2 cellular contexts compared by ENCODE assay signal in the genomic region with DNA sequence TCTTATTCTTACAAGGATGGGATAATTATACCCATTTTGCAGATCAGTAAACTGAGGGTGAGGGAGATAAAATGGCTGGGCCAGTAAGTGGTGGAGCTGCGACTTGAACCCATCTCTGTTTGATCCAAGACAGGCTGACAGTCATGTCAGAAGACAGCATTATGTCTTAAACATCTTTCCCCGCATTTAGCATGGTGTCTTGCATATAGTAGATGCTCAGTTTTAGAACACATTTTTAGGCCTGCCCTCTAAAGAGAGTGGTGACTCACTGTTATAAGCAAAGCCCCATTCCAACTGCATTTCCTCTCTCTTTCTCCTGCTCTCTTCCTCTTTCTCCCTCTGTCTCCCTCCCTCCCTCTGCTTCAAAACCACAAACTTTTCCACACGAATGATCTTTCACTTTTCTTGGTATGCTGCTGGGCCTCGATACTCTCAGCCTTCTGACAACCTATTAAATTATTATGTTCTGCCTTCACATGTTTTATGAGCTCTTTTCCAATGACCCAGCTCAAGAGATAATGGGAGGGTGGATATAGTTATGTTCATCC.
TF ChIP-seq lines count a peak whose summit lies in the region.

No MANE protein-coding gene starts in this region.

TF ChIP-seq in SK-N-SH treated with all-trans-retinoic acid at 6 μM for 48 hours, 23 proteins besides CTCF, POLR2A, EP300 and RAD21 (continued from another document):
- TF ChIP-seq CSRNP3 (CRISPR knock-in tag; IDR thresholded peaks at IDR 0.05) (no peak), RARB (CRISPR knock-in tag; IDR thresholded peaks at IDR 0.05) (no peak), CSDC2 (CRISPR knock-in tag; IDR thresholded peaks at IDR 0.05) (no peak), TSHZ2 (CRISPR knock-in tag; IDR thresholded peaks at IDR 0.05) (no peak), ISL1 (CRISPR knock-in tag; IDR thresholded peaks at IDR 0.05) (no peak), PATZ1 (CRISPR knock-in tag; IDR thresholded peaks at IDR 0.05; ENCODE audit: borderline replicate concordance) (no peak), ZFP3 (CRISPR knock-in tag; IDR thresholded peaks at IDR 0.05) (no peak), CREB5 (CRISPR knock-in tag; IDR thresholded peaks at IDR 0.05; ENCODE audit: low read depth) (no peak), ZNF8 (CRISPR knock-in tag; IDR thresholded peaks at IDR 0.05) (no peak)

TF ChIP-seq in GM23338, 12 proteins besides CTCF, POLR2A, EP300 and RAD21 (continued from another document):
- TF ChIP-seq, protein P1, sequence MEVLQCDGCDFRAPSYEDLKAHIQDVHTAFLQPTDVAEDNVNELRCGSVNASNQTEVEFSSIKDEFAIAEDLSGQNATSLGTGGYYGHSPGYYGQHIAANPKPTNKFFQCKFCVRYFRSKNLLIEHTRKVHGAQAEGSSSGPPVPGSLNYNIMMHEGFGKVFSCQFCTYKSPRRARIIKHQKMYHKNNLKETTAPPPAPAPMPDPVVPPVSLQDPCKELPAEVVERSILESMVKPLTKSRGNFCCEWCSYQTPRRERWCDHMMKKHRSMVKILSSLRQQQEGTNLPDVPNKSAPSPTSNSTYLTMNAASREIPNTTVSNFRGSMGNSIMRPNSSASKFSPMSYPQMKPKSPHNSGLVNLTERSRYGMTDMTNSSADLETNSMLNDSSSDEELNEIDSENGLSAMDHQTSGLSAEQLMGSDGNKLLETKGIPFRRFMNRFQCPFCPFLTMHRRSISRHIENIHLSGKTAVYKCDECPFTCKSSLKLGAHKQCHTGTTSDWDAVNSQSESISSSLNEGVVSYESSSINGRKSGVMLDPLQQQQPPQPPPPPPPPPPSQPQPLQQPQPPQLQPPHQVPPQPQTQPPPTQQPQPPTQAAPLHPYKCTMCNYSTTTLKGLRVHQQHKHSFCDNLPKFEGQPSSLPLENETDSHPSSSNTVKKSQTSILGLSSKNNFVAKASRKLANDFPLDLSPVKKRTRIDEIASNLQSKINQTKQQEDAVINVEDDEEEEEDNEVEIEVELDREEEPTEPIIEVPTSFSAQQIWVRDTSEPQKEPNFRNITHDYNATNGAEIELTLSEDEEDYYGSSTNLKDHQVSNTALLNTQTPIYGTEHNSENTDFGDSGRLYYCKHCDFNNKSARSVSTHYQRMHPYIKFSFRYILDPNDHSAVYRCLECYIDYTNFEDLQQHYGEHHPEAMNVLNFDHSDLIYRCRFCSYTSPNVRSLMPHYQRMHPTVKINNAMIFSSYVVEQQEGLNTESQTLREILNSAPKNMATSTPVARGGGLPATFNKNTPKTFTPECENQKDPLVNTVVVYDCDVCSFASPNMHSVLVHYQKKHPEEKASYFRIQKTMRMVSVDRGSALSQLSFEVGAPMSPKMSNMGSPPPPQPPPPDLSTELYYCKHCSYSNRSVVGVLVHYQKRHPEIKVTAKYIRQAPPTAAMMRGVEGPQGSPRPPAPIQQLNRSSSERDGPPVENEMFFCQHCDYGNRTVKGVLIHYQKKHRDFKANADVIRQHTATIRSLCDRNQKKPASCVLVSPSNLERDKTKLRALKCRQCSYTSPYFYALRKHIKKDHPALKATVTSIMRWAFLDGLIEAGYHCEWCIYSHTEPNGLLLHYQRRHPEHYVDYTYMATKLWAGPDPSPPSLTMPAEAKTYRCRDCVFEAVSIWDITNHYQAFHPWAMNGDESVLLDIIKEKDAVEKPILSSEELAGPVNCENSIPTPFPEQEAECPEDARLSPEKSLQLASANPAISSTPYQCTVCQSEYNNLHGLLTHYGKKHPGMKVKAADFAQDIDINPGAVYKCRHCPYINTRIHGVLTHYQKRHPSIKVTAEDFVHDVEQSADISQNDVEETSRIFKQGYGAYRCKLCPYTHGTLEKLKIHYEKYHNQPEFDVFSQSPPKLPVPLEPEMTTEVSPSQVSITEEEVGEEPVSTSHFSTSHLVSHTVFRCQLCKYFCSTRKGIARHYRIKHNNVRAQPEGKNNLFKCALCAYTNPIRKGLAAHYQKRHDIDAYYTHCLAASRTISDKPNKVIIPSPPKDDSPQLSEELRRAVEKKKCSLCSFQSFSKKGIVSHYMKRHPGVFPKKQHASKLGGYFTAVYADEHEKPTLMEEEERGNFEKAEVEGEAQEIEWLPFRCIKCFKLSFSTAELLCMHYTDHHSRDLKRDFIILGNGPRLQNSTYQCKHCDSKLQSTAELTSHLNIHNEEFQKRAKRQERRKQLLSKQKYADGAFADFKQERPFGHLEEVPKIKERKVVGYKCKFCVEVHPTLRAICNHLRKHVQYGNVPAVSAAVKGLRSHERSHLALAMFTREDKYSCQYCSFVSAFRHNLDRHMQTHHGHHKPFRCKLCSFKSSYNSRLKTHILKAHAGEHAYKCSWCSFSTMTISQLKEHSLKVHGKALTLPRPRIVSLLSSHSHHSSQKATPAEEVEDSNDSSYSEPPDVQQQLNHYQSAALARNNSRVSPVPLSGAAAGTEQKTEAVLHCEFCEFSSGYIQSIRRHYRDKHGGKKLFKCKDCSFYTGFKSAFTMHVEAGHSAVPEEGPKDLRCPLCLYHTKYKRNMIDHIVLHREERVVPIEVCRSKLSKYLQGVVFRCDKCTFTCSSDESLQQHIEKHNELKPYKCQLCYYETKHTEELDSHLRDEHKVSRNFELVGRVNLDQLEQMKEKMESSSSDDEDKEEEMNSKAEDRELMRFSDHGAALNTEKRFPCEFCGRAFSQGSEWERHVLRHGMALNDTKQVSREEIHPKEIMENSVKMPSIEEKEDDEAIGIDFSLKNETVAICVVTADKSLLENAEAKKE (CRISPR knock-in tag; IDR thresholded peaks at IDR 0.05): no peak
- TF ChIP-seq ZNF331 (CRISPR knock-in tag; IDR thresholded peaks at IDR 0.05; ENCODE audit: low read depth) (no peak), CREB1 (CRISPR knock-in tag; IDR thresholded peaks at IDR 0.05; ENCODE audit: low read depth) (no peak), ZNF114 (CRISPR knock-in tag; IDR thresholded peaks at IDR 0.05) (no peak), NANOG (IDR thresholded peaks at IDR 0.05; ENCODE audit: borderline replicate concordance) (no peak), EZH2 (IDR thresholded peaks at IDR 0.05; ENCODE audit: low read depth, unreplicated experiment) (no peak), ETS1 (IDR thresholded peaks at IDR 0.05) (no peak), STAT1 (IDR thresholded peaks at IDR 0.05; ENCODE audit: unreplicated experiment) (no peak), JUNB (IDR thresholded peaks at IDR 0.05; ENCODE audit: unreplicated experiment) (no peak)
